Comparison of ENCODE assay signal across 1 cellular context in the genomic region with DNA sequence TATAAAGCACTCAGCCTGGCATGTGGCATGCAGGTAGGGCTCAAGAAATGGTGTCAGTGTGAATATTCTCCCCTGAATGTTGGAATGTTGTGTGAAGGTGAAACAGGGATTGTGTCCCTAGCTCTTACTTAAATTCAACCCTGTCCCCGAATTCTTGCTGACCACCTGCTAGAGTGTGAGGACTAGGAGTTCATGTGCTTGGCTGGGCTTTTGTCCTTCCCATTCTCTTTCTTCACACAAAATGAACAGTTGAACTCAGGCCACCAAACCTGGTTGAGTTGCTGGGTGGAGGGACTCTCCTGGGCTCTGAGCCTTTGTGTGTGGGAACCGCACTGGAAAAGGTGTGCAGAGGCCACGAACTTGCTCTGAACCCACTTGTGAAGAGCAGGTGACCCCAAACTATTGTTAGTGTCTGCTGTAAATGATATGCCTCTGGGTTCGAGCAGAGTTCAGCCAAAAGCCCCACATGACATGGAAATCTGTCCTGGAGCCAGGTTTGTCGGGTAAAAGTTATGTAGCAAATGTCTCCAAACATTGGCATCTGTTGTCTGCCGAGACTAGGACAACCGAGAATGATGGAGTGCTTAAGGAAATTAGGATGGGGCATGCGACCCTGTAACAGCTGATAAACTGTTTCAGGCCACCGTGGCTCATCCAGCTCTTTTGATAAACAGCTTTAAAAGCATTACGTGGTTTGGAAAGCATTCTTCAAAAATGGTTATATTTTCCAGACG.
TF ChIP-seq lines count a peak whose summit lies in the region.

No MANE protein-coding gene starts in this region.

TF ChIP-seq in liver, 16 proteins besides CTCF, POLR2A, EP300 and RAD21 (continued from another document):
- TF ChIP-seq, protein P1, sequence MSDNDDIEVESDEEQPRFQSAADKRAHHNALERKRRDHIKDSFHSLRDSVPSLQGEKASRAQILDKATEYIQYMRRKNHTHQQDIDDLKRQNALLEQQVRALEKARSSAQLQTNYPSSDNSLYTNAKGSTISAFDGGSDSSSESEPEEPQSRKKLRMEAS (IDR thresholded peaks at IDR 0.05): no peak
- TF ChIP-seq FOXA1 (IDR thresholded peaks at IDR 0.05) (no peak), HNF4G (IDR thresholded peaks at IDR 0.05) (no peak), EGR1 (IDR thresholded peaks at IDR 0.05; ENCODE audit: low read depth in 2 of 2) (peak in 1 of 2 donors; percentile 32), YY1 (IDR thresholded peaks at IDR 0.05) (peak; percentile 48), JUND (IDR thresholded peaks at IDR 0.05) (peak in 1 of 2 donors; percentile 35)
